8 cellular contexts compared by ENCODE assay signal in the genomic region with DNA sequence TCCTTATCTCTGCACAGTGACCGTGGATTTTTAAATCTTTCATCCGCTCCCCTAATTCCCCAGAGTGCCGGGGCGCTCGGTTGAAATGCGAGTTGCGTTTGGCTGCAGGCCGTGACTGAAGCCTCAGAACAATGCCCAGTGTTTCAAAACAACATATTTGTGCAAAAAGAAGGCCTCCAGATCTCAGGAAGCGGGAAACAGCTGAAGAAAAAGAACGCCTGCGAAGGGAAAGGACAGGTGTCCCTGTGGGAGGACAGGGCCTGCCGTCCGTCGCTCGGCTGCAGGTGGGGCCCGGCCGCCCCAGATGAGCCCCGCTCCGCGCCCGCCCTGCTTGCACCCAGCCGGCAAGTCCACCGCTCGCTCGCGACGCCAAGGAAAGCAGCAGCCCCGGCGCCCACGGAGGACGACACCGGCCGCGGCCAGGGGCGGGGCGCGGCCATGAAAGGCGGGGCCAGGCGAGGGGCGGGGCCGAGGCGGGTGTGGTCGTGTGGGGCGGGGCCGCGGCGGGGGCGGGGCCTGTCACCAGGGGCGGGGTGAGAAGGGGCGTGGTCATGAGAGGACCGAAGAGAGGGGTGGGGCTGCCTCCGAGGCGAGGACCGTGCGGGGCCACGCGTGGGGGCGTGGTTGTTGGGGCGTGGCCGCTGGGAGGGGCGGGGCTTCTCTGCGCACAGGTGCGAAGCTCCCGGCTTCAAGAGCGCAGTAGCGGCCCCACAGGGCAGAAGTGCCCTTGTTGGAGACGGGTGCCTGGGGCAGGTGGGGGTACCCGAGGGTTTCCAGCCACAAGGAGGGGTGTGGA.
A peak's percentile ranks its signal among the peaks of the same experiment; 100 is the strongest.
DNase-seq lines count a peak whose midpoint lies in the region; ATAC-seq and TF ChIP-seq lines count a peak whose summit lies in the region.

No MANE protein-coding gene starts in this region.

- H3K4me3 ChIP-seq in HFF-Myc (replicated peaks; ENCODE audit: low read depth, low read length) = peak overlapping the region; percentile 33

- no peak for TF ChIP-seq CTCF in HFF-Myc (IDR thresholded peaks at IDR 0.05; ENCODE audit: low read depth, low read length, missing control alignments)

- DNase-seq in AG08396 (ENCODE audit: low spot score) (peak; percentile 92), HFF-Myc (ENCODE audit: extremely low read depth, low read depth) (no peak), kidney tubule cell (ENCODE audit: low spot score) (peak; percentile 57)
- DNase-seq in activated CD4-positive, alpha-beta T cell treated with anti-CD3 and anti-CD28 coated beads for 24 hours (ENCODE audit: low read depth in 2 of 2) = peak; percentile 53 to 54
- DNase-seq in central memory CD4-positive, alpha-beta T cell = peak; percentile 43
- DNase-seq in stimulated activated CD4-positive, alpha-beta T cell treated with anti-CD3 and anti-CD28 coated beads, Interleukin-2, amount 100 ng/mL, for 48 hours = peak; percentile 65 to 78

- ATAC-seq in HG02938 (IDR thresholded peaks at IDR 0.05; ENCODE audit: unreplicated experiment) = no peak
- ATAC-seq in HG03432 (IDR thresholded peaks at IDR 0.05; ENCODE audit: unreplicated experiment) = no peak
